In the genomic region with DNA sequence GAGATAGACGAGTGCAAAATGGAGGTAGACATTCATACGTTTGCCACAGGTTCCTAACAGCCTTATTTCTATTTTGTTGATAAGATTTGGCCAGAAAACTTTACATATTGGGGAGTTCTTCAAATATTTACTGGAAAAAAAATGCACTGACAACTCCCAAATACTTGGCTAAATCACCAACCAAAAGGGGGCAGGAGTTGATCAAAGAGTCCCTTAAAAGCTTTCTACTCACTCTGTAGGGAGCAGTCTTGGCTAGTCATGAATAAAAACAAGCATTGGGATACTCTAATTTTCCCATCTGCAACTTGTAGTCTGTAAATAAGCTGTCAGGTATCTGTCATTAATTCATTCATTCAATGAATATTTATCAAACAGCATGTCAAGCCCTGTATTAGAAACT, we compare ENCODE assay signal across 18 cellular contexts. TPM values are rescaled to one million over a fixed set of nuclear protein-coding genes. Genes with fewer than 3 reads are reported as not detected.
DNase-seq lines count a peak whose midpoint lies in the region; ATAC-seq, FAIRE-seq and TF ChIP-seq lines count a peak whose summit lies in the region.
"Had no signal": no experiment of that assay in that cellular context is flagged by ENCODE, and none has a peak within 500 bp of the region (broad histone marks: within the 10 kb centered on the region; RNA-seq: fewer than 3 reads in every experiment).

No MANE protein-coding gene starts in this region.

- no peak for TF ChIP-seq POLR2A in HepG2 (IDR thresholded peaks at IDR 0.05; ENCODE audit: insufficient read depth in 1 of 2, low read depth in 2 of 2, low read length in 2 of 2)

- H3K27ac ChIP-seq in C4-2B = no peak overlapping the region
- no peak overlapping the region for H3K27ac ChIP-seq in HepG2 (ENCODE audit: extremely low read length, insufficient read depth, low read length)
- H3K27ac ChIP-seq: pancreas had no signal

- no peak overlapping the region for H3K9ac ChIP-seq in Loucy (ENCODE audit: low read depth, low read length, poor library complexity, severe bottlenecking)
- H3K9ac ChIP-seq in HepG2 (ENCODE audit: insufficient read depth, low read depth, low read length) = no peak overlapping the region

- DNase-seq in cardiac fibroblast (ENCODE audit: low read depth in 2 of 2) (peak; percentile 7 to 31), HepG2 (ENCODE audit: low spot score) (peak; percentile 49), HT-29 (ENCODE audit: low spot score) (no peak), NCI-H2196 (lab: John Stamatoyannopoulos, UW; ENCODE audit: unreplicated experiment) (no peak)
- DNase-seq: activated CD4-positive, alpha-beta T cell treated with anti-CD3 and anti-CD28 coated beads for 36 hours; activated CD8-positive, alpha-beta memory T cell treated with anti-CD3 and anti-CD28 coated beads, Interleukin-2, amount 50 U/mL, for 48 hours; Calu3; hippocampal formation; left colon; NCI-H1436; NCI-H2227 treated with DMSO at 0.1 percent for 48 hours; pancreas; Right ventricle myocardium superior; T1000 had no signal

- no TSS peak for BruUV-seq in HepG2 (replicated peaks; lab: Mats Ljungman, UMichigan)

- FAIRE-seq in HepG2 (lab: Jason Lieb, UNC) = no peak
- FAIRE-seq: pancreas had no signal

- H2AFZ ChIP-seq in Loucy (ENCODE audit: low read length) (no peak overlapping the region), HepG2 (ENCODE audit: low read length) (no peak overlapping the region)

- TF ChIP-seq CTCF in C4-2B (conservative IDR thresholded peaks at IDR 0.05) (peak; percentile 11), Loucy (conservative IDR thresholded peaks at IDR 0.05; ENCODE audit: low read length) (peak; percentile 45), cardiac fibroblast (IDR thresholded peaks at IDR 0.05; ENCODE audit: low read depth, low read length) (no peak), HepG2 (CRISPR knock-in tag; IDR thresholded peaks at IDR 0.05) (peak; percentile 43)

- no peaks in the 10 kb centered on the region for H3K27me3 ChIP-seq in Loucy (ENCODE audit: insufficient read depth, low read length, poor library complexity, severe bottlenecking)
- H3K27me3 ChIP-seq in HepG2 (ENCODE audit: control insufficient read depth in 1 of 2, insufficient read depth in 2 of 2, low read length in 2 of 2) = no peaks in the 10 kb centered on the region
- H3K27me3 ChIP-seq: pancreas had no signal

- CTCF ChIA-PET in HepG2 (lab: Yijun Ruan, JAX; ENCODE audit: low intra/inter-chr PET ratio, low total read pairs) = interaction anchor here (1.1 to 1.3 kb wide), 2 partner anchors 272 to 444 kb away, joined by 3 to 13 read pairs; no protein-coding TSS in a partner anchor

- H3K9me3 ChIP-seq in Loucy (ENCODE audit: insufficient read depth, low read depth, low read length) (peaks cover 9% of the 10 kb centered on the region; the same call in 1 of the 2 replicates), HepG2 (ENCODE audit: low read length) (no peaks in the 10 kb centered on the region)
- H3K9me3 ChIP-seq: pancreas had no signal

- no peaks in the 10 kb centered on the region for H4K20me1 ChIP-seq in Loucy (ENCODE audit: insufficient read depth, low read length, poor library complexity, severe bottlenecking)
- H4K20me1 ChIP-seq in HepG2 (ENCODE audit: insufficient read depth, low read length) = no peaks in the 10 kb centered on the region

- H3K4me3 ChIP-seq in Loucy (ENCODE audit: low read length, poor library complexity, severe bottlenecking) (no peak overlapping the region), cardiac fibroblast (replicated peaks in 1 of 2; ENCODE audit: low read depth in 2 of 2, low read length in 2 of 2) (no peak overlapping the region), HepG2 (replicated peaks in 1 of 3; ENCODE audit: insufficient read depth in 1 of 3, low read depth in 2 of 3, low read length in 3 of 3) (no peak overlapping the region)
- H3K4me3 ChIP-seq: pancreas had no signal

- H3K4me1 ChIP-seq in Loucy (ENCODE audit: insufficient read depth, low read length, poor library complexity, severe bottlenecking) = peaks cover 26% of the 10 kb centered on the region
- no peaks in the 10 kb centered on the region for H3K4me1 ChIP-seq in HepG2 (ENCODE audit: insufficient read depth, low read length)
- H3K4me1 ChIP-seq: pancreas had no signal

- H3F3A ChIP-seq in Loucy (ENCODE audit: low read depth) = no peaks in the 10 kb centered on the region

- no peaks in the 10 kb centered on the region for H3K9me2 ChIP-seq in Loucy (replicated peaks; ENCODE audit: low read depth, low read length)

- H3K4me2 ChIP-seq in Loucy (ENCODE audit: low read depth, low read length, poor library complexity, severe bottlenecking) (no peak overlapping the region), HepG2 (ENCODE audit: low read depth, low read length) (no peak overlapping the region)

- POLR2A ChIA-PET in HepG2 (lab: Yijun Ruan, JAX) = no interaction called here

- intact Hi-C loops in HepG2 (cut with micrococcal nuclease; ENCODE audit: unreplicated experiment) = loop anchor here (1.0 kb wide), 1 partner anchor 306 kb away; no protein-coding TSS in a partner anchor

- H3K36me3 ChIP-seq in Loucy (ENCODE audit: insufficient read depth, low read length) = peaks cover 9% of the 10 kb centered on the region; the same call in 1 of the 2 replicates
- H3K36me3 ChIP-seq in HepG2 (replicated peaks in 1 of 2; ENCODE audit: control insufficient read depth in 1 of 2, insufficient read depth in 2 of 2, low read length in 2 of 2) = no peaks in the 10 kb centered on the region
- H3K36me3 ChIP-seq: pancreas had no signal

- TF ChIP-seq RAD21 in HepG2 (CRISPR knock-in tag; IDR thresholded peaks at IDR 0.05) = no peak

- WGBS in HepG2 (ENCODE audit: low lambda C conversion rate) = 46% methylated on average over 2 of the region's 2 CpGs

- peak; percentile 71 for ATAC-seq in HepG2
- ATAC-seq in HG02973 (IDR thresholded peaks at IDR 0.05; ENCODE audit: unreplicated experiment) = no peak
- ATAC-seq in HG03108 (IDR thresholded peaks at IDR 0.05; ENCODE audit: unreplicated experiment) = no peak
- ATAC-seq: activated CD4-positive, alpha-beta T cell treated with anti-CD3 and anti-CD28 coated beads for 36 hours had no signal

- in situ Hi-C loops in HepG2 (cut with HindIII; ENCODE audit: extremely low pct_ligation_motif_present, low pct_unique_long_range_greater_than_20kb) = no loop called here

- H3K79me2 ChIP-seq in Loucy (ENCODE audit: insufficient read depth, low read length) (peaks cover 95% of the 10 kb centered on the region), HepG2 (ENCODE audit: insufficient read depth, low read length) (no peaks in the 10 kb centered on the region)

- TF ChIP-seq EP300 in HepG2 (IDR thresholded peaks at IDR 0.05; ENCODE audit: low read depth in 2 of 2, low read length in 2 of 2) (no peak), HepG2 (CRISPR knock-in tag; IDR thresholded peaks at IDR 0.05; ENCODE audit: borderline replicate concordance) (no peak)

TF ChIP-seq in HepG2, 621 proteins besides CTCF, POLR2A, EP300 and RAD21:
- TF ChIP-seq KMT2B (CRISPR knock-in tag; IDR thresholded peaks at IDR 0.05) (no peak), SMC3 (IDR thresholded peaks at IDR 0.05; ENCODE audit: low read length) (peak; percentile 56; the same call in 1 of the 2 replicates), STAG1 (CRISPR knock-in tag; IDR thresholded peaks at IDR 0.05) (peak; percentile 80), ZNF7 (CRISPR knock-in tag; IDR thresholded peaks at IDR 0.05) (peak; percentile 42; the same call in 1 of the 2 replicates)

RNA-seq across cellular contexts. Expression of a gene that starts 18.4 kb away (rescaled TPM):
- 13.8 and 15.4 TPM in 2 replicates for total RNA-seq in HepG2 (2016; rRNA removed; fragmentation: Illumina TruSeq; extraction: Trizol)
- 1.3 TPM in 2 replicates for total RNA-seq in HepG2 (2016; cell fraction: cytosol; rRNA removed; fragmentation: Illumina TruSeq; extraction: Trizol; ENCODE audit: low read depth)
- 13.2 and 14.6 TPM in 2 replicates for total RNA-seq in HepG2 (2016; cell fraction: insoluble cytoplasmic fraction; rRNA removed; fragmentation: Illumina TruSeq; extraction: Trizol)
- 5.1 and 5.9 TPM in 2 replicates for total RNA-seq in HepG2 (2016; cell fraction: membrane; rRNA removed; fragmentation: Illumina TruSeq; extraction: Trizol)
- total RNA-seq in HepG2 (2016; cell fraction: nucleus; rRNA removed; fragmentation: Illumina TruSeq; extraction: Trizol) = 22.7 and 22.9 TPM in 2 replicates
- 4.9 and 8.0 TPM in 2 replicates for polyA plus RNA-seq in HepG2 (2011; rRNA removed)
- 2.8 and 3.0 TPM in 2 replicates for polyA plus RNA-seq in HepG2 (2011; cell fraction: cytosol; rRNA removed)
- 14.0 and 14.5 TPM in 2 replicates for polyA plus RNA-seq in HepG2 (2011; cell fraction: nucleus; rRNA removed)
- 4.4 and 5.7 TPM in 2 replicates for polyA plus RNA-seq in HepG2 (2012)
- polyA plus RNA-seq in HepG2 (2016; cell fraction: cytosol; fragmentation: Illumina TruSeq; extraction: Trizol; ENCODE audit: low read depth) = 0.22 and 0.33 TPM in 2 replicates
- 7.7 and 8.0 TPM in 2 replicates for polyA plus RNA-seq in HepG2 (2016; cell fraction: insoluble cytoplasmic fraction; fragmentation: Illumina TruSeq; extraction: Trizol; ENCODE audit: low read depth)
- 1.5 and 1.6 TPM in 2 replicates for polyA plus RNA-seq in HepG2 (2016; cell fraction: membrane; fragmentation: Illumina TruSeq; extraction: Trizol; ENCODE audit: low read depth)
- 32.2 and 34.0 TPM in 2 replicates for polyA plus RNA-seq in HepG2 (2016; cell fraction: nucleus; fragmentation: Illumina TruSeq; extraction: Trizol; ENCODE audit: insufficient read depth, low read depth)
- polyA minus RNA-seq in HepG2 (2011; rRNA and poly(A)+ RNA removed; ENCODE audit: low replicate concordance) = 6.6 and 25.8 TPM in 2 replicates
- 6.4 and 7.7 TPM in 2 replicates for polyA minus RNA-seq in HepG2 (2011; cell fraction: cytosol; rRNA and poly(A)+ RNA removed)
- 15.9 and 16.6 TPM in 2 replicates for polyA minus RNA-seq in HepG2 (2011; cell fraction: nucleus; rRNA and poly(A)+ RNA removed)
- 2.6 and 3.9 TPM in 2 replicates for total RNA-seq in HT-29 (2014; rRNA removed; shearing (Covaris generic))

Comparison
In these comparisons a context has a peak if more than half of its experiments do, and no peak if none do; other contexts are left out.
1. DNase-seq: peak in cardiac fibroblast (2 of 2) and HepG2 (single experiment); none in HT-29 (single experiment) and NCI-H2196 (single experiment).